ENCODE assay signal across 1 cellular context in the genomic region with DNA sequence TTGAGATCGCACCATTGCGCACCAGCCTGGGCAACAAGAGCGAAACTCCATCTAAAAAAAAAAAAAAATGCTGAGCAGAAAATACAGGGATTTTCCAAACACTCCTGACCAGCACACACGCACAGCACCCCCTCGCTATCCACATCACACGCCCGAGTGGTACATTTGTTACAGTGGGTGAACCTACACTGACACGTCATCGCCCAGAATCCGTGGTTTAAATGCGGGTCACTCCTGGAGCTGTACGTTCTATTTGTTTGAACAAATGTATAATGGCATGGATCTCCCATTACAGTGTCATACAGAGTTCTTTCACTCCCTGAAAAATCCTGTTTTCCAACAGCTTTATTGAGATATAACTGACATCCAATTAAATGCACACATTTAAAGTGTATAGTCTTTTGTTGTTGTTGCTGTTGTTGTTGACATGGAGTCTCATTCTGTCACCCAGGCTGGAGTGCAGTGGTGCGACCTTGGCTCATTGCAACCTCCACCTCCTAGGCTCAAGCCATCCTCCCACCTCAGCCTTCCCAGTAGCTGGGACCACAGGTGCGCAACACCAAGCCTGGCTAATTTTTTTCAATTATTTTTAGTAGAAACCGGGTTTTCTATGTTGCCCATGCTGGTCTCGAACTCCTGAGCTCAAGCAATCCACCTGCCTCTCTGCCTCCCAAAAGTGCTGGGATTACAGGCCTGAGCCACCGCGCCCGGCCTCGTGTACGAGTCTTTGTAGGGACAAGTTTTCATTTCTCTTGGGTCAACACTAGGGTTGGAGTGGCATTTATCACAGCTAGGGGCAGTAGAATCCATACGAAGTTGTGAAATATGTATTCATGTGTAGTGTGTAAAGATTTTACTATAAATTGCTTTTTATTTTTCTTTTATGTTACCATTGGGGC.
TF ChIP-seq lines count a peak whose summit lies in the region.

No MANE protein-coding gene starts in this region.

TF ChIP-seq in HepG2, 621 proteins besides CTCF, POLR2A, EP300 and RAD21 (continues in another document):
- TF ChIP-seq KDM2A (CRISPR knock-in tag; IDR thresholded peaks at IDR 0.05; ENCODE audit: borderline replicate concordance, low read depth) (no peak), YEATS2 (CRISPR knock-in tag; IDR thresholded peaks at IDR 0.05; ENCODE audit: borderline replicate concordance) (0 out of 2 replicates have a peak, but pooled peaks have one; percentile 10), RARA (CRISPR knock-in tag; IDR thresholded peaks at IDR 0.05) (0 out of 2 replicates have a peak, but pooled peaks have one; percentile 12), MIER3 (CRISPR knock-in tag; IDR thresholded peaks at IDR 0.05; ENCODE audit: borderline replicate concordance) (peak; percentile 36; the same call in 1 of the 2 replicates), TP53 (CRISPR knock-in tag; conservative IDR thresholded peaks at IDR 0.05) (no peak), PAWR (CRISPR knock-in tag; IDR thresholded peaks at IDR 0.05; ENCODE audit: borderline replicate concordance) (no peak), ZSCAN20 (CRISPR knock-in tag; IDR thresholded peaks at IDR 0.05; ENCODE audit: borderline replicate concordance) (no peak), NRL (CRISPR knock-in tag; IDR thresholded peaks at IDR 0.05; ENCODE audit: borderline replicate concordance) (no peak), ZNF562 (CRISPR knock-in tag; IDR thresholded peaks at IDR 0.05; ENCODE audit: borderline replicate concordance) (no peak), MEIS2 (CRISPR knock-in tag; IDR thresholded peaks at IDR 0.05) (0 out of 2 replicates have a peak, but pooled peaks have one; percentile 51), IRF2 (CRISPR knock-in tag; IDR thresholded peaks at IDR 0.05) (0 out of 2 replicates have a peak, but pooled peaks have one; percentile 26), MXI1 (IDR thresholded peaks at IDR 0.05; ENCODE audit: borderline replicate concordance, low read depth, low read length) (no peak), NFKBIZ (CRISPR knock-in tag; IDR thresholded peaks at IDR 0.05) (no peak), ZNF350 (CRISPR knock-in tag; IDR thresholded peaks at IDR 0.05; ENCODE audit: borderline replicate concordance, low read depth) (no peak), ZNF383 (CRISPR knock-in tag; IDR thresholded peaks at IDR 0.05; ENCODE audit: borderline replicate concordance) (no peak), MIER2 (CRISPR knock-in tag; IDR thresholded peaks at IDR 0.05) (no peak), ATAD3A (CRISPR knock-in tag; IDR thresholded peaks at IDR 0.05) (no peak), HMG20B (CRISPR knock-in tag; conservative IDR thresholded peaks at IDR 0.05) (no peak), RFXANK (CRISPR knock-in tag; IDR thresholded peaks at IDR 0.05) (no peak), SOX5 (CRISPR knock-in tag; IDR thresholded peaks at IDR 0.05; ENCODE audit: borderline replicate concordance) (no peak; the same call in 1 of the 2 replicates), ZNF570 (CRISPR knock-in tag; IDR thresholded peaks at IDR 0.05; ENCODE audit: borderline replicate concordance) (no peak), HMG20A (CRISPR knock-in tag; IDR thresholded peaks at IDR 0.05; ENCODE audit: borderline replicate concordance) (peak; percentile 31; the same call in 1 of the 2 replicates), ZNF253 (CRISPR knock-in tag; IDR thresholded peaks at IDR 0.05; ENCODE audit: borderline replicate concordance) (no peak), FOXA3 (CRISPR knock-in tag; IDR thresholded peaks at IDR 0.05) (peak; percentile 50; the same call in 1 of the 2 replicates), NCOR1 (IDR thresholded peaks at IDR 0.05; ENCODE audit: borderline replicate concordance, low read length) (no peak), ZBTB20 (CRISPR knock-in tag; IDR thresholded peaks at IDR 0.05; ENCODE audit: borderline replicate concordance, low read depth) (no peak), TEAD2 (CRISPR knock-in tag; IDR thresholded peaks at IDR 0.05) (no peak), REXO4 (CRISPR knock-in tag; IDR thresholded peaks at IDR 0.05; ENCODE audit: borderline replicate concordance) (no peak), TBX3 (IDR thresholded peaks at IDR 0.05; ENCODE audit: borderline replicate concordance) (no peak), ZNF709 (CRISPR knock-in tag; IDR thresholded peaks at IDR 0.05) (no peak), FOXP1 (IDR thresholded peaks at IDR 0.05) (no peak), FOXP1 (CRISPR knock-in tag; IDR thresholded peaks at IDR 0.05) (peak; percentile 6; the same call in 1 of the 2 replicates), ZNF724P (CRISPR knock-in tag; IDR thresholded peaks at IDR 0.05; ENCODE audit: borderline replicate concordance) (no peak), CREB1 (IDR thresholded peaks at IDR 0.05) (peak; percentile 51; the same call in 1 of the 2 replicates), CREB1 (CRISPR knock-in tag; IDR thresholded peaks at IDR 0.05) (no peak), KDM3A (CRISPR knock-in tag; IDR thresholded peaks at IDR 0.05; ENCODE audit: low read depth) (no peak), PRPF4 (IDR thresholded peaks at IDR 0.05; ENCODE audit: low read depth, low read length, poor library complexity, severe bottlenecking) (no peak), CHD4 (IDR thresholded peaks at IDR 0.05; ENCODE audit: borderline replicate concordance, low read length) (no peak), ZNF547 (CRISPR knock-in tag; IDR thresholded peaks at IDR 0.05) (0 out of 2 replicates have a peak, but pooled peaks have one; percentile 16), ZNF781 (CRISPR knock-in tag; IDR thresholded peaks at IDR 0.05; ENCODE audit: borderline replicate concordance, not compliant biosample characterization) (peak; percentile 62), TBL1XR1 (IDR thresholded peaks at IDR 0.05; ENCODE audit: borderline replicate concordance, low read length, partially characterized antibody) (no peak)
- TF ChIP-seq, protein P1, sequence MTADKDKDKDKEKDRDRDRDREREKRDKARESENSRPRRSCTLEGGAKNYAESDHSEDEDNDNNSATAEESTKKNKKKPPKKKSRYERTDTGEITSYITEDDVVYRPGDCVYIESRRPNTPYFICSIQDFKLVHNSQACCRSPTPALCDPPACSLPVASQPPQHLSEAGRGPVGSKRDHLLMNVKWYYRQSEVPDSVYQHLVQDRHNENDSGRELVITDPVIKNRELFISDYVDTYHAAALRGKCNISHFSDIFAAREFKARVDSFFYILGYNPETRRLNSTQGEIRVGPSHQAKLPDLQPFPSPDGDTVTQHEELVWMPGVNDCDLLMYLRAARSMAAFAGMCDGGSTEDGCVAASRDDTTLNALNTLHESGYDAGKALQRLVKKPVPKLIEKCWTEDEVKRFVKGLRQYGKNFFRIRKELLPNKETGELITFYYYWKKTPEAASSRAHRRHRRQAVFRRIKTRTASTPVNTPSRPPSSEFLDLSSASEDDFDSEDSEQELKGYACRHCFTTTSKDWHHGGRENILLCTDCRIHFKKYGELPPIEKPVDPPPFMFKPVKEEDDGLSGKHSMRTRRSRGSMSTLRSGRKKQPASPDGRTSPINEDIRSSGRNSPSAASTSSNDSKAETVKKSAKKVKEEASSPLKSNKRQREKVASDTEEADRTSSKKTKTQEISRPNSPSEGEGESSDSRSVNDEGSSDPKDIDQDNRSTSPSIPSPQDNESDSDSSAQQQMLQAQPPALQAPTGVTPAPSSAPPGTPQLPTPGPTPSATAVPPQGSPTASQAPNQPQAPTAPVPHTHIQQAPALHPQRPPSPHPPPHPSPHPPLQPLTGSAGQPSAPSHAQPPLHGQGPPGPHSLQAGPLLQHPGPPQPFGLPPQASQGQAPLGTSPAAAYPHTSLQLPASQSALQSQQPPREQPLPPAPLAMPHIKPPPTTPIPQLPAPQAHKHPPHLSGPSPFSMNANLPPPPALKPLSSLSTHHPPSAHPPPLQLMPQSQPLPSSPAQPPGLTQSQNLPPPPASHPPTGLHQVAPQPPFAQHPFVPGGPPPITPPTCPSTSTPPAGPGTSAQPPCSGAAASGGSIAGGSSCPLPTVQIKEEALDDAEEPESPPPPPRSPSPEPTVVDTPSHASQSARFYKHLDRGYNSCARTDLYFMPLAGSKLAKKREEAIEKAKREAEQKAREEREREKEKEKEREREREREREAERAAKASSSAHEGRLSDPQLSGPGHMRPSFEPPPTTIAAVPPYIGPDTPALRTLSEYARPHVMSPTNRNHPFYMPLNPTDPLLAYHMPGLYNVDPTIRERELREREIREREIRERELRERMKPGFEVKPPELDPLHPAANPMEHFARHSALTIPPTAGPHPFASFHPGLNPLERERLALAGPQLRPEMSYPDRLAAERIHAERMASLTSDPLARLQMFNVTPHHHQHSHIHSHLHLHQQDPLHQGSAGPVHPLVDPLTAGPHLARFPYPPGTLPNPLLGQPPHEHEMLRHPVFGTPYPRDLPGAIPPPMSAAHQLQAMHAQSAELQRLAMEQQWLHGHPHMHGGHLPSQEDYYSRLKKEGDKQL (CRISPR knock-in tag; IDR thresholded peaks at IDR 0.05; ENCODE audit: low read depth) = no peak
- TF ChIP-seq, protein P2, sequence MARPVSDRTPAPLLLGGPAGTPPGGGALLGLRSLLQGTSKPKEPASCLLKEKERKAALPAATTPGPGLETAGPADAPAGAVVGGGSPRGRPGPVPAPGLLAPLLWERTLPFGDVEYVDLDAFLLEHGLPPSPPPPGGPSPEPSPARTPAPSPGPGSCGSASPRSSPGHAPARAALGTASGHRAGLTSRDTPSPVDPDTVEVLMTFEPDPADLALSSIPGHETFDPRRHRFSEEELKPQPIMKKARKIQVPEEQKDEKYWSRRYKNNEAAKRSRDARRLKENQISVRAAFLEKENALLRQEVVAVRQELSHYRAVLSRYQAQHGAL (CRISPR knock-in tag; IDR thresholded peaks at IDR 0.05; ENCODE audit: not compliant biosample characterization) = no peak
- TF ChIP-seq, protein P3, sequence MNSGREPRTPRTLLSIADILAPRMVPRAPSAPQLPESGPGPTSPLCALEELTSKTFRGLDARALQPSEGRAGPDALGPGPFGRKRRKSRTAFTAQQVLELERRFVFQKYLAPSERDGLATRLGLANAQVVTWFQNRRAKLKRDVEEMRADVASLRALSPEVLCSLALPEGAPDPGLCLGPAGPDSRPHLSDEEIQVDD (CRISPR knock-in tag; IDR thresholded peaks at IDR 0.05; ENCODE audit: borderline replicate concordance) = no peak
- TF ChIP-seq, protein P4, sequence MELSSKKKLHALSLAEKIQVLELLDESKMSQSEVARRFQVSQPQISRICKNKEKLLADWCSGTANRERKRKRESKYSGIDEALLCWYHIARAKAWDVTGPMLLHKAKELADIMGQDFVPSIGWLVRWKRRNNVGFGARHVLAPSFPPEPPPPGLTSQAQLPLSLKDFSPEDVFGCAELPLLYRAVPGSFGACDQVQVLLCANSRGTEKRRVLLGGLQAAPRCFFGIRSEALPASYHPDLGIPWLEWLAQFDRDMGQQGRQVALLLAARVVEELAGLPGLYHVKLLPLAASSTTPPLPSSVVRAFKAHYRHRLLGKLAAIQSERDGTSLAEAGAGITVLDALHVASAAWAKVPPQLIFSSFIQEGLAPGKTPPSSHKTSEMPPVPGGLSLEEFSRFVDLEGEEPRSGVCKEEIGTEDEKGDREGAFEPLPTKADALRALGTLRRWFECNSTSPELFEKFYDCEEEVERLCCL (CRISPR knock-in tag; IDR thresholded peaks at IDR 0.05; ENCODE audit: borderline replicate concordance) = no peak
- TF ChIP-seq, protein P5, sequence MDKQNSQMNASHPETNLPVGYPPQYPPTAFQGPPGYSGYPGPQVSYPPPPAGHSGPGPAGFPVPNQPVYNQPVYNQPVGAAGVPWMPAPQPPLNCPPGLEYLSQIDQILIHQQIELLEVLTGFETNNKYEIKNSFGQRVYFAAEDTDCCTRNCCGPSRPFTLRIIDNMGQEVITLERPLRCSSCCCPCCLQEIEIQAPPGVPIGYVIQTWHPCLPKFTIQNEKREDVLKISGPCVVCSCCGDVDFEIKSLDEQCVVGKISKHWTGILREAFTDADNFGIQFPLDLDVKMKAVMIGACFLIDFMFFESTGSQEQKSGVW (CRISPR knock-in tag; IDR thresholded peaks at IDR 0.05; ENCODE audit: borderline replicate concordance) = no peak
- TF ChIP-seq, protein P6, sequence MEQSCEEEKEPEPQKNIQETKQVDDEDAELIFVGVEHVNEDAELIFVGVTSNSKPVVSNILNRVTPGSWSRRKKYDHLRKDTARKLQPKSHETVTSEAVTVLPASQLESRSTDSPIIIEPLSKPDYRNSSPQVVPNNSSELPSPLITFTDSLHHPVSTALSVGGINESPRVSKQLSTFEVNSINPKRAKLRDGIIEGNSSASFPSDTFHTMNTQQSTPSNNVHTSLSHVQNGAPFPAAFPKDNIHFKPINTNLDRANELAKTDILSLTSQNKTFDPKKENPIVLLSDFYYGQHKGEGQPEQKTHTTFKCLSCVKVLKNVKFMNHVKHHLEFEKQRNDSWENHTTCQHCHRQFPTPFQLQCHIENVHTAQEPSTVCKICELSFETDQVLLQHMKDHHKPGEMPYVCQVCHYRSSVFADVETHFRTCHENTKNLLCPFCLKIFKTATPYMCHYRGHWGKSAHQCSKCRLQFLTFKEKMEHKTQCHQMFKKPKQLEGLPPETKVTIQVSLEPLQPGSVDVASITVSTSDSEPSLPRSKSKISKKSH (CRISPR knock-in tag; IDR thresholded peaks at IDR 0.05; ENCODE audit: borderline replicate concordance) = no peak
- TF ChIP-seq, protein P7, sequence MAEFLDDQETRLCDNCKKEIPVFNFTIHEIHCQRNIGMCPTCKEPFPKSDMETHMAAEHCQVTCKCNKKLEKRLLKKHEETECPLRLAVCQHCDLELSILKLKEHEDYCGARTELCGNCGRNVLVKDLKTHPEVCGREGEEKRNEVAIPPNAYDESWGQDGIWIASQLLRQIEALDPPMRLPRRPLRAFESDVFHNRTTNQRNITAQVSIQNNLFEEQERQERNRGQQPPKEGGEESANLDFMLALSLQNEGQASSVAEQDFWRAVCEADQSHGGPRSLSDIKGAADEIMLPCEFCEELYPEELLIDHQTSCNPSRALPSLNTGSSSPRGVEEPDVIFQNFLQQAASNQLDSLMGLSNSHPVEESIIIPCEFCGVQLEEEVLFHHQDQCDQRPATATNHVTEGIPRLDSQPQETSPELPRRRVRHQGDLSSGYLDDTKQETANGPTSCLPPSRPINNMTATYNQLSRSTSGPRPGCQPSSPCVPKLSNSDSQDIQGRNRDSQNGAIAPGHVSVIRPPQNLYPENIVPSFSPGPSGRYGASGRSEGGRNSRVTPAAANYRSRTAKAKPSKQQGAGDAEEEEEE (CRISPR knock-in tag; IDR thresholded peaks at IDR 0.05; ENCODE audit: borderline replicate concordance) = no peak
- TF ChIP-seq, protein P8, sequence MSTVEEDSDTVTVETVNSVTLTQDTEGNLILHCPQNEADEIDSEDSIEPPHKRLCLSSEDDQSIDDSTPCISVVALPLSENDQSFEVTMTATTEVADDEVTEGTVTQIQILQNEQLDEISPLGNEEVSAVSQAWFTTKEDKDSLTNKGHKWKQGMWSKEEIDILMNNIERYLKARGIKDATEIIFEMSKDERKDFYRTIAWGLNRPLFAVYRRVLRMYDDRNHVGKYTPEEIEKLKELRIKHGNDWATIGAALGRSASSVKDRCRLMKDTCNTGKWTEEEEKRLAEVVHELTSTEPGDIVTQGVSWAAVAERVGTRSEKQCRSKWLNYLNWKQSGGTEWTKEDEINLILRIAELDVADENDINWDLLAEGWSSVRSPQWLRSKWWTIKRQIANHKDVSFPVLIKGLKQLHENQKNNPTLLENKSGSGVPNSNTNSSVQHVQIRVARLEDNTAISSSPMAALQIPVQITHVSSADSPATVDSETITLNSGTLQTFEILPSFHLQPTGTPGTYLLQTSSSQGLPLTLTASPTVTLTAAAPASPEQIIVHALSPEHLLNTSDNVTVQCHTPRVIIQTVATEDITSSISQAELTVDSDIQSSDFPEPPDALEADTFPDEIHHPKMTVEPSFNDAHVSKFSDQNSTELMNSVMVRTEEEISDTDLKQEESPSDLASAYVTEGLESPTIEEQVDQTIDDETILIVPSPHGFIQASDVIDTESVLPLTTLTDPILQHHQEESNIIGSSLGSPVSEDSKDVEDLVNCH (CRISPR knock-in tag; IDR thresholded peaks at IDR 0.05) = no peak
